ENCODE assay signal across 20 cellular contexts in genomic region chr3:158486200-158486599, GRCh38.
DNase-seq lines count a peak whose midpoint lies in the region; ATAC-seq, FAIRE-seq and TF ChIP-seq lines count a peak whose summit lies in the region.
"Had no signal": no experiment of that assay in that cellular context is flagged by ENCODE, and none has a peak within 500 bp of the region (broad histone marks: within the 10 kb centered on the region; RNA-seq: fewer than 3 reads in every experiment).

No MANE protein-coding gene starts in this region.

- dilution Hi-C loops in endothelial cell of umbilical vein (cut with MboI; ENCODE audit: extremely low pct_ligation_motif_present, low sequenced_read_pairs), result no loop called here

- FAIRE-seq in endothelial cell of umbilical vein (lab: Jason Lieb, UNC), result no peak
- FAIRE-seq: GM12878 had no signal

- no peaks in the 10 kb centered on the region for H3K9me3 ChIP-seq in PC-3 (ENCODE audit: low read length)
- H3K9me3 ChIP-seq in endothelial cell of umbilical vein (replicated peaks; ENCODE audit: control insufficient read depth, insufficient read depth, low read length), result no peaks in the 10 kb centered on the region

- H3K4me3 ChIP-seq in PC-3 (ENCODE audit: low read length) (no peak overlapping the region), endothelial cell of umbilical vein (replicated peaks in 1 of 3; ENCODE audit: insufficient read depth in 1 of 3, low read depth in 1 of 3, low read length in 3 of 3) (no peak overlapping the region)
- H3K4me3 ChIP-seq: GM12878 had no signal

- H3K36me3 ChIP-seq in PC-3 (ENCODE audit: low read depth, low read length), result no peaks in the 10 kb centered on the region
- H3K36me3 ChIP-seq in endothelial cell of umbilical vein (ENCODE audit: control insufficient read depth in 2 of 2, extremely low read depth in 1 of 2, insufficient read depth in 2 of 2, low read length in 2 of 2), result no peaks in the 10 kb centered on the region

- in situ Hi-C loops in Caki2 (cut with HindIII; ENCODE audit: low pct_unique_long_range_greater_than_20kb, low sequenced_read_pairs) (no loop called here), GM13977 (cut with MboI; ENCODE audit: low pct_unique_long_range_greater_than_20kb, low sequenced_read_pairs, unreplicated experiment) (no loop called here)

- no peaks in the 10 kb centered on the region for H3K9me2 ChIP-seq in PC-3 (replicated peaks; ENCODE audit: low read length)

- no peaks in the 10 kb centered on the region for H3F3A ChIP-seq in PC-3 (ENCODE audit: low read length, unreplicated experiment)

- TF ChIP-seq CTCF in PC-3 (conservative IDR thresholded peaks at IDR 0.05; ENCODE audit: low read depth, low read length) (no peak), endothelial cell of umbilical vein (IDR thresholded peaks at IDR 0.05; ENCODE audit: extremely low read depth in 1 of 2, insufficient read depth in 1 of 2, low read depth in 1 of 2, low read length in 2 of 2) (no peak), GM13977 (IDR thresholded peaks at IDR 0.05; ENCODE audit: extremely low read depth, insufficient read depth, missing control alignments) (no peak)

- POLR2A ChIA-PET in PC-3 (lab: Charles Lee; ENCODE audit: unreplicated experiment) (interaction anchor here (0.7 kb wide), 1 partner anchor 23 kb away, joined by 6 read pairs; no protein-coding TSS in a partner anchor), endothelial cell of umbilical vein (lab: Charles Lee) (no interaction called here)

- no peak for TF ChIP-seq POLR2A in endothelial cell of umbilical vein (IDR thresholded peaks at IDR 0.05; ENCODE audit: low read depth, low read length)

- no TSS peak for BruUV-seq in PC-3 (replicated peaks; lab: Mats Ljungman, UMichigan)
- no TSS peak for BruUV-seq in endothelial cell of umbilical vein (replicated peaks; lab: Mats Ljungman, UMichigan)

- peaks cover 17% of the 10 kb centered on the region for H3K4me1 ChIP-seq in PC-3 (ENCODE audit: insufficient read depth, low read length)
- H3K4me1 ChIP-seq in endothelial cell of umbilical vein (ENCODE audit: control insufficient read depth, extremely low read depth, insufficient read depth, low read length), result no peaks in the 10 kb centered on the region

- no peak overlapping the region for H3K27ac ChIP-seq in PC-3 (ENCODE audit: low read length)
- no peak overlapping the region for H3K27ac ChIP-seq in endothelial cell of umbilical vein (ENCODE audit: insufficient read depth, low read depth, low read length)

- H2AFZ ChIP-seq in PC-3 (ENCODE audit: low read length) (no peak overlapping the region), endothelial cell of umbilical vein (ENCODE audit: low read depth, low read length) (no peak overlapping the region)

- H3K4me2 ChIP-seq in PC-3 (ENCODE audit: low read length) (no peak overlapping the region), endothelial cell of umbilical vein (ENCODE audit: insufficient read depth, low read length) (no peak overlapping the region)

- H4K20me1 ChIP-seq in PC-3 (ENCODE audit: low read length), result no peaks in the 10 kb centered on the region
- no peaks in the 10 kb centered on the region for H4K20me1 ChIP-seq in endothelial cell of umbilical vein (replicated peaks; ENCODE audit: control insufficient read depth, extremely low read depth, insufficient read depth, low read length)

- H3K9ac ChIP-seq in PC-3 (ENCODE audit: low read length) (no peak overlapping the region), endothelial cell of umbilical vein (replicated peaks; ENCODE audit: extremely low read depth, insufficient read depth, low read length) (no peak overlapping the region)

- H3K9me1 ChIP-seq in endothelial cell of umbilical vein (replicated peaks; ENCODE audit: control insufficient read depth, extremely low read depth, insufficient read depth, low read length), result no peaks in the 10 kb centered on the region

- CTCF ChIA-PET in PC-3 (lab: Charles Lee) (no interaction called here), endothelial cell of umbilical vein (lab: Charles Lee) (interaction anchor here (0.6 to 1.4 kb wide), 2 partner anchors 47 to 53 kb away, joined by 3 read pairs; no protein-coding TSS in a partner anchor)

- intact Hi-C loops in PC-3 (cut with micrococcal nuclease) (loop anchor here (5.0 kb wide), 1 partner anchor 36 kb away; no protein-coding TSS in a partner anchor), endothelial cell of umbilical vein (cut with micrococcal nuclease) (no loop called here)

- ATAC-seq in PC-3 (peak; percentile 79), GM18909 (IDR thresholded peaks at IDR 0.05; ENCODE audit: poor library complexity, unreplicated experiment) (no peak)
- ATAC-seq: GM12878, HCT116, Panc1 had no signal

- H3K79me2 ChIP-seq in PC-3 (ENCODE audit: low read length), result no peaks in the 10 kb centered on the region
- H3K79me2 ChIP-seq in endothelial cell of umbilical vein (ENCODE audit: control insufficient read depth, insufficient read depth, low read length), result no peaks in the 10 kb centered on the region

- H3K27me3 ChIP-seq in PC-3 (ENCODE audit: low read length), result no peaks in the 10 kb centered on the region
- H3K27me3 ChIP-seq in endothelial cell of umbilical vein (ENCODE audit: control insufficient read depth in 2 of 2, insufficient read depth in 2 of 2, low read length in 2 of 2), result no peaks in the 10 kb centered on the region

- peak; percentile 4 for DNase-seq in SIG-M5 treated with dmso at 0.1 percent for 504 hours (lab: John Stamatoyannopoulos, UW; ENCODE audit: unreplicated experiment)
- DNase-seq in SIG-M5 (lab: John Stamatoyannopoulos, UW), result no peak
- DNase-seq in Caki2 (ENCODE audit: low read depth), result peak; percentile 29
- peak; percentile 43 for DNase-seq in PC-3
- peak; percentile 4 for DNase-seq in endothelial cell of umbilical vein (ENCODE audit: low read depth, low spot score)
- no peak for DNase-seq in DMS153 treated with DMSO at 0.1 percent for 48 hours (lab: John Stamatoyannopoulos, UW; ENCODE audit: unreplicated experiment)
- no peak for DNase-seq in GM13977 (ENCODE audit: low spot score)
- DNase-seq: AML-193, C1 segment of cervical spinal cord, DND-41, GOT3, Karpas-422, NCI-H1694 treated with DMSO at 0.1 percent for 48 hours, NCI-H2081 treated with DMSO at 0.1 percent for 48 hours, NCI-H510A, NCI-H748 treated with DMSO at 0.1 percent for 48 hours had no signal

TF ChIP-seq in endothelial cell of umbilical vein, 7 proteins besides CTCF, POLR2A, EP300 and RAD21:
- TF ChIP-seq FOS (IDR thresholded peaks at IDR 0.05; ENCODE audit: borderline replicate concordance, insufficient read depth, low read length) (no peak), POLR2AphosphoS5 (IDR thresholded peaks at IDR 0.05; ENCODE audit: insufficient read depth, low read depth, low read length) (no peak), GATA2 (IDR thresholded peaks at IDR 0.05; ENCODE audit: insufficient read depth, insufficient read length, low read depth, low read length) (no peak), JUN (IDR thresholded peaks at IDR 0.05; ENCODE audit: borderline replicate concordance, insufficient read depth, insufficient read length, low read depth) (no peak), MYC (IDR thresholded peaks at IDR 0.05; ENCODE audit: low read depth, low read length) (no peak), EZH2 (IDR thresholded peaks at IDR 0.05; ENCODE audit: borderline replicate concordance, low read depth, low read length, severe bottlenecking) (no peak)
- TF ChIP-seq, protein P1, sequence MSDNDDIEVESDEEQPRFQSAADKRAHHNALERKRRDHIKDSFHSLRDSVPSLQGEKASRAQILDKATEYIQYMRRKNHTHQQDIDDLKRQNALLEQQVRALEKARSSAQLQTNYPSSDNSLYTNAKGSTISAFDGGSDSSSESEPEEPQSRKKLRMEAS (IDR thresholded peaks at IDR 0.05; ENCODE audit: insufficient read depth, insufficient read length), result no peak
TF ChIP-seq in endothelial cell of umbilical vein: peak in this region for 0.

Comparison
In these comparisons a context has a peak if more than half of its experiments do, and no peak if none do; other contexts are left out.
1. DNase-seq: peak in SIG-M5 treated with dmso at 0.1 percent for 504 hours (single experiment), Caki2 (single experiment), PC-3 (single experiment) and endothelial cell of umbilical vein (single experiment); none in SIG-M5 (single experiment), DMS153 treated with DMSO at 0.1 percent for 48 hours (single experiment) and GM13977 (single experiment).